26 cellular contexts compared by ENCODE assay signal in the genomic region with DNA sequence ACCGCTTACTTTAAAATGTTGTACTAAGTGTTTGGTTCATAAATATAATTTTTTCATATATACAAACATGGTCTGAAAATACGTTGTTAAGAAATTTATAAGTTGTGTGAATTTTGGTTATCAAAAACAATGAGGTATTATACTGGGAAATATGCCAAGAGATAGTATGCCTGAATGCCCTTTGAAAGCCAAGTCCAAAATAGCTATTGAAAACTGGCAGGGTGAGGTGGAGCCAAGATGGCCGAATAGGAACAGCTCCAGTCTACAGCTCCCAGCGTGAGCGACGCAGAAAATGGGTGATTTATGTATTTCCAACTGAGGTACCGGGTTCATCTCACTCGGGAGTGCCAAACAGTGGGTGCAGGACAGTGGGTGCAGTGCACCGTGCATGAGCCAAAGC.
A peak's percentile ranks its signal among the peaks of the same experiment; 100 is the strongest.
DNase-seq lines count a peak whose midpoint lies in the region; ATAC-seq and TF ChIP-seq lines count a peak whose summit lies in the region.
"Had no signal": no experiment of that assay in that cellular context is flagged by ENCODE, and none has a peak within 500 bp of the region (broad histone marks: within the 10 kb centered on the region; RNA-seq: fewer than 3 reads in every experiment).

No MANE protein-coding gene starts in this region.

- DNase-seq in DMS53 (lab: John Stamatoyannopoulos, UW) (peak; percentile 9), DMS53 treated with DMSO at 0.1 percent for 48 hours (lab: John Stamatoyannopoulos, UW; ENCODE audit: unreplicated experiment) (no peak), heart left ventricle (peak in 2 of 5 donors; percentile 26 to 27), Right ventricle myocardium inferior (ENCODE audit: missing footprints) (no peak), NCI-H1105 treated with DMSO at 0.1 percent for 48 hours (lab: John Stamatoyannopoulos, UW) (peak; percentile 24), Karpas-422 (no peak)
- DNase-seq: 8988T; ACHN; BE2C; CD8-positive, alpha-beta memory T cell; DMS153; EL; GF-D8; HCEC 1CT; KBM-7; MG63; NCI-H1417; NCI-H1694; NCI-H2081 treated with DMSO at 0.1 percent for 48 hours; NCI-H2227 treated with DMSO at 0.1 percent for 48 hours; NCI-H510A treated with DMSO at 0.1 percent for 48 hours; NK-92 treated with Interleukin-12 subunit alpha and Interleukin-12 subunit beta, amount 100 ng/mL, for 24 hours; PC-9; SHP77; T-cell had no signal

- ATAC-seq in heart left ventricle (peak in 3 of 4 donors; percentile 46 to 57 (median 50)), Right ventricle myocardium inferior (no peak), GM19467 (IDR thresholded peaks at IDR 0.05; ENCODE audit: unreplicated experiment) (no peak)
- ATAC-seq: T-cell had no signal

- no peak overlapping the region for H3K9ac ChIP-seq in Karpas-422 (ENCODE audit: low read length)

- H4K20me1 ChIP-seq in Karpas-422 (ENCODE audit: insufficient read depth, low read depth, low read length) = no peaks in the 10 kb centered on the region

- no peak overlapping the region for H2AFZ ChIP-seq in Karpas-422 (ENCODE audit: low read length)
- H2AFZ ChIP-seq: PC-9 had no signal

- H3K4me2 ChIP-seq in Karpas-422 (ENCODE audit: low read depth, low read length, poor library complexity, severe bottlenecking) = no peak overlapping the region
- H3K4me2 ChIP-seq: PC-9 had no signal

- TF ChIP-seq POLR2A in heart left ventricle (IDR thresholded peaks at IDR 0.05) = no peak

- intact Hi-C loops in heart left ventricle (cut with DNase I) (no loop called here), Right ventricle myocardium inferior (cut with DNase I) (no loop called here)

- TF ChIP-seq CTCF in heart left ventricle (IDR thresholded peaks at IDR 0.05) = no peak

- H3K27me3 ChIP-seq in heart left ventricle (no peaks in the 10 kb centered on the region), Karpas-422 (ENCODE audit: low read length) (no peaks in the 10 kb centered on the region)
- H3K27me3 ChIP-seq: BE2C, MG63 had no signal

- 63 to 76% (median 73%) methylated on average over 9 of the region's 9 CpGs for WGBS in heart left ventricle, 4 donors

- peaks cover 0 to 15% (median 0%) of the 10 kb centered on the region in 12 donors for H3K9me3 ChIP-seq in heart left ventricle
- no peaks in the 10 kb centered on the region for H3K9me3 ChIP-seq in Karpas-422 (ENCODE audit: low read length)

- H3K4me3 ChIP-seq in heart left ventricle (no peak overlapping the region), Karpas-422 (ENCODE audit: low read length) (no peak overlapping the region)
- H3K4me3 ChIP-seq: MG63, PC-9 had no signal

- H3K4me1 ChIP-seq in heart left ventricle = peaks cover 0 to 4% (median 0%) of the 10 kb centered on the region in 12 donors
- H3K4me1 ChIP-seq in Karpas-422 (ENCODE audit: low read length) = no peaks in the 10 kb centered on the region
- H3K4me1 ChIP-seq: BE2C had no signal

- H3K9me2 ChIP-seq in Karpas-422 (replicated peaks; ENCODE audit: insufficient read depth, low read length) = no peaks in the 10 kb centered on the region; the same call in 1 of the 2 replicates

- no peaks in the 10 kb centered on the region for H3K36me3 ChIP-seq in heart left ventricle
- no peaks in the 10 kb centered on the region for H3K36me3 ChIP-seq in Karpas-422 (ENCODE audit: insufficient read depth, low read length)
- H3K36me3 ChIP-seq: BE2C, MG63 had no signal

- H3K27ac ChIP-seq in heart left ventricle (no peak overlapping the region), Karpas-422 (ENCODE audit: low read length) (no peak overlapping the region)
- H3K27ac ChIP-seq: PC-9 had no signal

- H3K79me2 ChIP-seq in Karpas-422 (ENCODE audit: low read length) = no peaks in the 10 kb centered on the region

Comparison
In these comparisons a context has a peak if more than half of its experiments do, and no peak if none do; other contexts are left out.
1. DNase-seq: peak in DMS53 (single experiment) and NCI-H1105 treated with DMSO at 0.1 percent for 48 hours (single experiment); none in DMS53 treated with DMSO at 0.1 percent for 48 hours (single experiment), Right ventricle myocardium inferior (single experiment) and Karpas-422 (single experiment).
2. ATAC-seq: peak in heart left ventricle (3 of 4); none in Right ventricle myocardium inferior (single experiment) and GM19467 (single experiment).